21 cellular contexts compared by ENCODE assay signal in the genomic region with DNA sequence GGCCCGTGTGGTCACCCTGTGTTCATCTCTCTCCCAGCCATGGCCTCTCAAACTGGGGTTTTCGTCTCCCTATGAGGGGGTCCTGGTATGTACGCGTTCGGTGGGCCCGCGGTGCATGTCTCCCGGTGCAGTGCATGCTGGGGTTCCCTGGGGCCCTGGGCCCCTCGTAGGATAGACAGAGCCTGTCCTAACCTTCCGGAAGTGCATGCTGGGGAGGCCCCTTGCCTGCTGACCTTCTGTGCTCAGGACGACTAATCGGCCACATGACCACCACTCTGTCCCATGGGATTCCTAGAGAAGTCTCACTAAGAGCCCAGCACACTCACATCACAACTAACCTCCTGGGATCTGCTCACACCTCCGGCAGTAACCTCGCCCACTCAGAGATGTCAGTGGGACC. TPM values are rescaled to one million over a fixed set of nuclear protein-coding genes. Genes with fewer than 3 reads are reported as not detected.
DNase-seq lines count a peak whose midpoint lies in the region; ATAC-seq and TF ChIP-seq lines count a peak whose summit lies in the region.
"Had no signal": no experiment of that assay in that cellular context is flagged by ENCODE, and none has a peak within 500 bp of the region (broad histone marks: within the 10 kb centered on the region; RNA-seq: fewer than 3 reads in every experiment).

No MANE protein-coding gene starts in this region.

- no peak for TF ChIP-seq CTCF in RWPE1 (conservative IDR thresholded peaks at IDR 0.05; ENCODE audit: low read depth)

- peak; percentile 33 for DNase-seq in left ventricle myocardium superior
- DNase-seq in Right ventricle myocardium inferior (ENCODE audit: missing footprints) = no peak
- DNase-seq in RWPE1 (ENCODE audit: low spot score) = no peak
- DNase-seq in fibroblast of peridontal ligament (ENCODE audit: extremely low read depth) = peak; percentile 8
- DNase-seq in stromal cell of bone marrow (ENCODE audit: low read depth) = peak; percentile 17
- no peak for DNase-seq in NCI-H2171 treated with DMSO at 0.1 percent for 48 hours (lab: John Stamatoyannopoulos, UW)
- DNase-seq in posterior cingulate gyrus = no peak
- no peak for DNase-seq in caudate nucleus (lab: John Stamatoyannopoulos, UW)
- DNase-seq: C1 segment of cervical spinal cord, natural killer cell, NCI-H1092, NCI-H1694 treated with DMSO at 0.1 percent for 48 hours, NCI-H524 treated with DMSO at 0.1 percent for 48 hours had no signal

- H3K27ac ChIP-seq in RWPE1 (peak overlapping the region; percentile 60), caudate nucleus (ENCODE audit: low read depth, low read length) (no peak overlapping the region)
- H3K27ac ChIP-seq: breast epithelium, colonic mucosa, esophagus muscularis mucosa, gastroesophageal sphincter, PC-9, skin epidermis had no signal

- POLR2A ChIA-PET in RWPE1 (lab: Yijun Ruan, JAX; ENCODE audit: low non-redundant PET) = no interaction called here

- ATAC-seq in left ventricle myocardium superior = no peak
- no peak for ATAC-seq in Right ventricle myocardium inferior
- ATAC-seq: gastroesophageal sphincter had no signal

- intact Hi-C loops in left ventricle myocardium superior (cut with micrococcal nuclease) = no loop called here
- intact Hi-C loops in Right ventricle myocardium inferior (cut with DNase I) = no loop called here
- intact Hi-C loops in posterior cingulate gyrus (cut with DNase I) = loop anchor here (10.0 kb wide), 2 partner anchors 55 to 135 kb away; a partner anchor contains a TSS

- CTCF ChIA-PET in RWPE1 (lab: Yijun Ruan, JAX) = interaction anchor here (0.6 kb wide), 1 partner anchor 126 kb away, joined by 4 read pairs; no protein-coding TSS in a partner anchor

RNA-seq across cellular contexts. Expression of a gene that starts 4.9 kb away (rescaled TPM):
- total RNA-seq in left ventricle myocardium superior (27.4 TPM), Right ventricle myocardium inferior (32.8 TPM)

RNA-seq across cellular contexts. Expression of a gene that starts 15.7 kb away (rescaled TPM):
- total RNA-seq in left ventricle myocardium superior (28.0 TPM), Right ventricle myocardium inferior (26.0 TPM)

RNA-seq across cellular contexts. Expression of a gene that starts 35.4 kb away (rescaled TPM):
- total RNA-seq in left ventricle myocardium superior = 82.4 TPM
- 76.4 TPM for total RNA-seq in Right ventricle myocardium inferior

RNA-seq across cellular contexts. Expression of a gene that starts 54.2 kb away (rescaled TPM):
- total RNA-seq in left ventricle myocardium superior (9.3 TPM), Right ventricle myocardium inferior (7.6 TPM)
- total RNA-seq: A673, Daoy, natural killer cell, PC-9 had no signal

RNA-seq across cellular contexts. Expression of a gene that starts 56.9 kb away (rescaled TPM):
- total RNA-seq in left ventricle myocardium superior (82.0 TPM), Right ventricle myocardium inferior (82.0 TPM)

Comparison
In these comparisons a context has a peak if more than half of its experiments do, and no peak if none do; other contexts are left out.
1. DNase-seq: peak in left ventricle myocardium superior (single experiment), fibroblast of peridontal ligament (single experiment) and stromal cell of bone marrow (single experiment); none in Right ventricle myocardium inferior (single experiment), RWPE1 (single experiment), NCI-H2171 treated with DMSO at 0.1 percent for 48 hours (single experiment), posterior cingulate gyrus (0 of 10) and caudate nucleus (0 of 61).